Comparison of ENCODE assay signal across 19 cellular contexts in genomic region chr1:160481979-160482596, GRCh38. TPM values are rescaled to one million over a fixed set of nuclear protein-coding genes. Genes with fewer than 3 reads are reported as not detected.
A peak's percentile ranks its signal among the peaks of the same experiment; 100 is the strongest.
DNase-seq lines count a peak whose midpoint lies in the region; ATAC-seq and FAIRE-seq lines count a peak whose summit lies in the region.
"Had no signal": no experiment of that assay in that cellular context is flagged by ENCODE, and none has a peak within 500 bp of the region (broad histone marks: within the 10 kb centered on the region; RNA-seq: fewer than 3 reads in every experiment).

No MANE protein-coding gene starts in this region.

- no peak for DNase-seq in CD4-positive, CD25-positive, alpha-beta regulatory T cell
- no peak for DNase-seq in CD4-positive, alpha-beta memory T cell
- DNase-seq in T-cell: no peak
- no peak for DNase-seq in naive thymus-derived CD4-positive, alpha-beta T cell
- no peak for DNase-seq in stimulated activated CD4-positive, alpha-beta T cell treated with anti-CD3 and anti-CD28 coated beads, Interleukin-4, amount 100 ng/mL, for 24 hours
- DNase-seq in frontal cortex (ENCODE audit: low spot score in 2 of 2): no peak
- DNase-seq in DMS53 (lab: John Stamatoyannopoulos, UW): no peak
- DNase-seq: EL, H7, IMR-90, Kasumi-1, MM.1S, NCI-H1092 treated with DMSO at 0.1 percent for 48 hours, NCI-H2081 treated with DMSO at 0.1 percent for 48 hours, NCI-H510A, NCI-H82 had no signal

- H3K36me3 ChIP-seq in CD4-positive, CD25-positive, alpha-beta regulatory T cell (ENCODE audit: control insufficient read depth, insufficient read depth, low read length): peaks cover 19% of the 10 kb centered on the region
- peaks cover 5% of the 10 kb centered on the region for H3K36me3 ChIP-seq in CD4-positive, alpha-beta memory T cell (ENCODE audit: insufficient read depth, low read length)
- peaks cover 0 to 16% (median 0%) of the 10 kb centered on the region in 3 experiments for H3K36me3 ChIP-seq in naive thymus-derived CD4-positive, alpha-beta T cell (ENCODE audit: control insufficient read depth in 2 of 3, insufficient read depth in 3 of 3, low read length in 3 of 3)

- H3K4me1 Mint-ChIP-seq in CD4-positive, CD25-positive, alpha-beta regulatory T cell: peaks cover 27 to 54% (median 32%) of the 10 kb centered on the region in 4 donors
- H3K4me1 Mint-ChIP-seq in CD4-positive, alpha-beta memory T cell: peaks cover 34 to 53% (median 43%) of the 10 kb centered on the region in 4 donors
- peaks cover 44 to 60% (median 50%) of the 10 kb centered on the region in 3 donors for H3K4me1 Mint-ChIP-seq in T-cell
- H3K4me1 Mint-ChIP-seq in naive thymus-derived CD4-positive, alpha-beta T cell: peaks cover 8 to 61% (median 45%) of the 10 kb centered on the region in 7 donors

- peak overlapping the region in 2 of 3 donors; percentile 71 to 82 for H3K27ac Mint-ChIP-seq in CD4-positive, CD25-positive, alpha-beta regulatory T cell
- peak overlapping the region in 4 of 7 donors; percentile 16 to 76 (median 64) for H3K27ac Mint-ChIP-seq in CD4-positive, alpha-beta memory T cell
- H3K27ac Mint-ChIP-seq in T-cell: peak overlapping the region; percentile 56 to 78
- H3K27ac Mint-ChIP-seq in naive thymus-derived CD4-positive, alpha-beta T cell: peak overlapping the region in 6 of 9 donors; percentile 9 to 88 (median 54)

- FAIRE-seq in frontal cortex (lab: Jason Lieb, UNC): no peak

- no peaks in the 10 kb centered on the region for H3K27me3 ChIP-seq in CD4-positive, CD25-positive, alpha-beta regulatory T cell (ENCODE audit: control insufficient read depth, insufficient read depth, low read length)
- H3K27me3 ChIP-seq in CD4-positive, alpha-beta memory T cell (ENCODE audit: insufficient read depth, low read length): no peaks in the 10 kb centered on the region
- H3K27me3 ChIP-seq in naive thymus-derived CD4-positive, alpha-beta T cell (ENCODE audit: control insufficient read depth in 2 of 2, insufficient read depth in 2 of 2, low read length in 2 of 2): no peaks in the 10 kb centered on the region

- H3K4me1 ChIP-seq in CD4-positive, CD25-positive, alpha-beta regulatory T cell (ENCODE audit: control insufficient read depth, insufficient read depth, low read length, poor library complexity, severe bottlenecking): peaks cover 19% of the 10 kb centered on the region
- peaks cover 24% of the 10 kb centered on the region for H3K4me1 ChIP-seq in CD4-positive, alpha-beta memory T cell (ENCODE audit: insufficient read depth, low read length)
- peaks cover 10 to 18% of the 10 kb centered on the region in 2 donors for H3K4me1 ChIP-seq in naive thymus-derived CD4-positive, alpha-beta T cell (ENCODE audit: control insufficient read depth in 2 of 2, insufficient read depth in 2 of 2, low read length in 2 of 2)

- H3K4me3 ChIP-seq in CD4-positive, CD25-positive, alpha-beta regulatory T cell (ENCODE audit: low read depth, low read length): no peak overlapping the region
- no peak overlapping the region for H3K4me3 ChIP-seq in CD4-positive, alpha-beta memory T cell (ENCODE audit: low read length in 2 of 2)
- no peak overlapping the region for H3K4me3 ChIP-seq in naive thymus-derived CD4-positive, alpha-beta T cell (ENCODE audit: low read length)

- POLR2A ChIA-PET in CD4-positive, alpha-beta memory T cell (lab: Charles Lee; ENCODE audit: partially characterized antibody): interaction anchor here (0.8 to 3.3 kb wide), 13 partner anchors 9 to 124 kb away, joined by 3 to 12 read pairs (median 5); partner anchors contain the start of gene SLAMF6
- POLR2A ChIA-PET in T-cell (lab: Charles Lee): no interaction called here
- POLR2A ChIA-PET in naive thymus-derived CD4-positive, alpha-beta T cell (lab: Charles Lee): interaction anchor here (0.6 to 2.5 kb wide), 3 partner anchors 23 to 125 kb away, joined by 3 to 9 read pairs (median 3); no protein-coding TSS in a partner anchor

- peaks cover 32% of the 10 kb centered on the region for H3K36me3 Mint-ChIP-seq in CD4-positive, CD25-positive, alpha-beta regulatory T cell
- peaks cover 21 to 26% of the 10 kb centered on the region in 2 donors for H3K36me3 Mint-ChIP-seq in CD4-positive, alpha-beta memory T cell
- peaks cover 32% of the 10 kb centered on the region for H3K36me3 Mint-ChIP-seq in T-cell
- H3K36me3 Mint-ChIP-seq in naive thymus-derived CD4-positive, alpha-beta T cell: peaks cover 18 to 60% (median 25%) of the 10 kb centered on the region in 5 donors

- no peak for ATAC-seq in CD4-positive, CD25-positive, alpha-beta regulatory T cell (ENCODE audit: low read depth in 2 of 2)
- ATAC-seq in T-cell (replicated peaks in 1 of 4): no peak
- ATAC-seq in naive thymus-derived CD4-positive, alpha-beta T cell: no peak

- H3K4me3 Mint-ChIP-seq in CD4-positive, CD25-positive, alpha-beta regulatory T cell: peak overlapping the region in 1 of 4 donors; percentile 42
- H3K4me3 Mint-ChIP-seq in CD4-positive, alpha-beta memory T cell: peak overlapping the region in 3 of 8 donors; percentile 10 to 34 (median 28)
- H3K4me3 Mint-ChIP-seq in T-cell: peak overlapping the region in 1 of 3 donors; percentile 46
- H3K4me3 Mint-ChIP-seq in naive thymus-derived CD4-positive, alpha-beta T cell: peak overlapping the region in 3 of 10 donors; percentile 10 to 46 (median 25)

- H3K9me3 ChIP-seq in CD4-positive, CD25-positive, alpha-beta regulatory T cell (ENCODE audit: control insufficient read depth in 2 of 2, low read length in 2 of 2): no peaks in the 10 kb centered on the region
- H3K9me3 ChIP-seq in CD4-positive, alpha-beta memory T cell (ENCODE audit: control insufficient read depth in 1 of 2, low read length in 2 of 2): no peaks in the 10 kb centered on the region
- H3K9me3 ChIP-seq in naive thymus-derived CD4-positive, alpha-beta T cell (ENCODE audit: control insufficient read depth in 2 of 3, low read length in 3 of 3): peaks cover 0 to 4% (median 0%) of the 10 kb centered on the region in 3 experiments

- intact Hi-C loops in CD4-positive, alpha-beta memory T cell (cut with micrococcal nuclease): no loop called here
- intact Hi-C loops in naive thymus-derived CD4-positive, alpha-beta T cell (cut with micrococcal nuclease): no loop called here

- H3K27me3 Mint-ChIP-seq in CD4-positive, CD25-positive, alpha-beta regulatory T cell: no peaks in the 10 kb centered on the region
- no peaks in the 10 kb centered on the region for H3K27me3 Mint-ChIP-seq in CD4-positive, alpha-beta memory T cell
- no peaks in the 10 kb centered on the region for H3K27me3 Mint-ChIP-seq in T-cell
- no peaks in the 10 kb centered on the region for H3K27me3 Mint-ChIP-seq in naive thymus-derived CD4-positive, alpha-beta T cell

- peaks cover 0 to 11% (median 4%) of the 10 kb centered on the region in 7 donors for H3K9me3 Mint-ChIP-seq in CD4-positive, CD25-positive, alpha-beta regulatory T cell
- peaks cover 0 to 27% (median 13%) of the 10 kb centered on the region in 8 donors for H3K9me3 Mint-ChIP-seq in CD4-positive, alpha-beta memory T cell
- peaks cover 9 to 20% (median 18%) of the 10 kb centered on the region in 3 donors for H3K9me3 Mint-ChIP-seq in T-cell
- peaks cover 0 to 35% (median 14%) of the 10 kb centered on the region in 11 donors for H3K9me3 Mint-ChIP-seq in naive thymus-derived CD4-positive, alpha-beta T cell

- no peak overlapping the region for H3K27ac ChIP-seq in CD4-positive, CD25-positive, alpha-beta regulatory T cell (ENCODE audit: insufficient read depth, low read length, poor library complexity, severe bottlenecking)
- H3K27ac ChIP-seq in CD4-positive, alpha-beta memory T cell (ENCODE audit: low read depth, low read length): no peak overlapping the region
- no peak overlapping the region for H3K27ac ChIP-seq in naive thymus-derived CD4-positive, alpha-beta T cell (ENCODE audit: low read depth, low read length)

- CTCF ChIA-PET in CD4-positive, alpha-beta memory T cell (lab: Charles Lee; ENCODE audit: partially characterized antibody): interaction anchor here (0.9 to 1.5 kb wide), 5 partner anchors 13 to 124 kb away, joined by 3 to 7 read pairs (median 3); no protein-coding TSS in a partner anchor
- CTCF ChIA-PET in T-cell (lab: Charles Lee): interaction anchor here in 1 of 2 donors (0.6 to 0.7 kb wide), 2 partner anchors 14 to 508 kb away, joined by 3 to 5 read pairs; no protein-coding TSS in a partner anchor
- CTCF ChIA-PET in naive thymus-derived CD4-positive, alpha-beta T cell (lab: Charles Lee): interaction anchor here (1.1 kb wide), 1 partner anchor 19 kb away, joined by 3 read pairs; no protein-coding TSS in a partner anchor

RNA-seq across cellular contexts. Expression of gene SLAMF6, which starts 41.0 kb away (rescaled TPM):
- 60.0 TPM for total RNA-seq in CD4-positive, CD25-positive, alpha-beta regulatory T cell
- 100 to 1,000 TPM; 122 to 163 (median 141) TPM for polyA plus RNA-seq in CD4-positive, CD25-positive, alpha-beta regulatory T cell
- total RNA-seq in CD4-positive, alpha-beta memory T cell: 10 to 100 TPM; 56.4 to 59.1 TPM
- 100 to 1,000 TPM in 1 of 2 donors, 10 to 100 TPM in 1; 96.8 to 105 TPM for polyA plus RNA-seq in CD4-positive, alpha-beta memory T cell
- 10 to 100 TPM; 39.9 to 53.0 (median 47.3) TPM for total RNA-seq in T-cell
- total RNA-seq in naive thymus-derived CD4-positive, alpha-beta T cell: 10 to 100 TPM; 17.8 to 48.5 (median 40.5) TPM
- 10 to 100 TPM; 61.1 to 62.6 TPM for polyA plus RNA-seq in naive thymus-derived CD4-positive, alpha-beta T cell
- under 0.01 TPM for total RNA-seq in frontal cortex
- total RNA-seq: H7, HT1080, IMR-90 had no signal
- polyA plus RNA-seq: AG04450, BJ, IMR-90 had no signal

Comparison
In these comparisons a context has a peak if more than half of its experiments do, and no peak if none do; other contexts are left out.
1. RNA of gene SLAMF6, which starts 41.0 kb away (total RNA-seq): 60.0 TPM in CD4-positive, CD25-positive, alpha-beta regulatory T cell (single experiment), 56.4 to 59.1 TPM in CD4-positive, alpha-beta memory T cell, 39.9 to 53.0 TPM in T-cell and 17.8 to 48.5 TPM in naive thymus-derived CD4-positive, alpha-beta T cell; under 0.01 TPM in frontal cortex (single experiment); every median in the first group is over 10 times any median in the second.
2. POLR2A ChIA-PET loops: an anchor here in CD4-positive, alpha-beta memory T cell (0.8 to 3.3 kb wide) and naive thymus-derived CD4-positive, alpha-beta T cell (0.6 to 2.5 kb wide); none called in T-cell.
3. Peak in every context shown above with its lines, with median percentiles within 50 percentile points of each other: H3K27ac Mint-ChIP-seq.